Comparison of ENCODE assay signal across 8 cellular contexts in the genomic region with DNA sequence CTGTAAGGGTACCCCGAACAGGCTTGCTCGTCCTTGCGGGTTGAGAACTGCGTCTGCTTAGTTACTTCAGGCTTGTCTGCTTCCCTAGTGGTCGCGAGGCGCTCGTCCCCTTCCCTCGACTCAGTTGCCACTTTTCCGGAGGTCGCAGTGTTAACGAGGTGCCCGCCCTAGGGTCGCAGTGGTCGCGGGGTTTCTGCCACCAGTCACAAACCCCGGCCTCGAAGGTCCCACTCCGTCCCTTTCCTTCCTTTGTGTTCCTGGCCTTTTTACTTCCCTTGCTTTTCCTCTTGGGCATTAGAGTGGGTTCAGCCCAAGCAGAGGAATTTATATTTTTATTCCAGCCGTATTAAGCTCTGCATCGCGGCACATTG. TPM values are rescaled to one million over a fixed set of nuclear protein-coding genes. Genes with fewer than 3 reads are reported as not detected.
DNase-seq lines count a peak whose midpoint lies in the region; ATAC-seq and TF ChIP-seq lines count a peak whose summit lies in the region.

No MANE protein-coding gene starts in this region.

- H3K27ac ChIP-seq in heart right ventricle (peak overlapping the region; percentile 92 to 98 (median 96)), adipose tissue (ENCODE audit: low read depth, low read length) (peak overlapping the region; percentile 62), right lobe of liver (peak overlapping the region; percentile 96 to 99 (median 98)), vagina (peak overlapping the region; percentile 94)

- H3K9me3 ChIP-seq in heart right ventricle (no peaks in the 10 kb centered on the region), right lobe of liver (no peaks in the 10 kb centered on the region), vagina (no peaks in the 10 kb centered on the region)

- no peak for TF ChIP-seq POLR2A in right lobe of liver (IDR thresholded peaks at IDR 0.05)
- TF ChIP-seq POLR2A in vagina (IDR thresholded peaks at IDR 0.05), result no peak

- H3K4me3 ChIP-seq in heart right ventricle (peak overlapping the region; percentile 67 to 99 (median 86)), right lobe of liver (peak overlapping the region; percentile 72 to 99 (median 81)), vagina (peak overlapping the region; percentile 73 to 99)

- peak in 1 of 9 donors; percentile 5 for TF ChIP-seq CTCF in heart right ventricle (IDR thresholded peaks at IDR 0.05)
- no peak for TF ChIP-seq CTCF in right lobe of liver (IDR thresholded peaks at IDR 0.05)
- no peak for TF ChIP-seq CTCF in vagina (IDR thresholded peaks at IDR 0.05)

- intact Hi-C loops in heart right ventricle (cut with DNase I), result loop anchor here in 5 of 10 donors (5.0 to 10.0 kb wide), 6 partner anchors 91 to 243 kb away; partner anchors contain the start of genes ATP5PD (in 1 of the 5) and KCTD2 (in 1 of the 5)
- intact Hi-C loops in cardiac septum (cut with DNase I), result loop anchor here (1.0 kb wide), 1 partner anchor 22 kb away; no protein-coding TSS in a partner anchor
- intact Hi-C loops in right lobe of liver (cut with DNase I), result loop anchor here in 1 of 2 donors (10.0 kb wide), 1 partner anchor 91 kb away; no protein-coding TSS in a partner anchor
- intact Hi-C loops in vagina (cut with DNase I), result loop anchor here (5.0 kb wide), 1 partner anchor 243 kb away; no protein-coding TSS in a partner anchor

- H3K36me3 ChIP-seq in heart right ventricle (peaks cover 0 to 27% (median 13%) of the 10 kb centered on the region in 9 donors), right lobe of liver (peaks cover 0 to 22% (median 3%) of the 10 kb centered on the region in 4 donors), vagina (no peaks in the 10 kb centered on the region)

- H3K4me1 ChIP-seq in heart right ventricle (peaks cover 5 to 28% (median 21%) of the 10 kb centered on the region in 9 donors), right lobe of liver (peaks cover 0 to 26% (median 3%) of the 10 kb centered on the region in 4 donors), vagina (peaks cover 30% of the 10 kb centered on the region)

- no peak for DNase-seq in heart right ventricle
- DNase-seq in cardiac septum (ENCODE audit: low spot score), result no peak
- no peak for DNase-seq in right lobe of liver
- DNase-seq in vagina (ENCODE audit: extremely low spot score in 2 of 2), result no peak
- DNase-seq in foreskin melanocyte, result no peak

- H3K27me3 ChIP-seq in heart right ventricle, result no peaks in the 10 kb centered on the region
- no peaks in the 10 kb centered on the region for H3K27me3 ChIP-seq in right lobe of liver
- no peaks in the 10 kb centered on the region for H3K27me3 ChIP-seq in vagina

- WGBS in heart right ventricle, 2 donors, result 0 to 1% methylated on average over 22 of the region's 22 CpGs
- 0 to 1% (median 0%) methylated on average over 21 to 22 of the region's 22 CpGs for WGBS in adipose tissue, 3 donors
- 2% methylated on average over 14 of the region's 22 CpGs for WGBS in right lobe of liver (ENCODE audit: insufficient coverage, low coverage, low lambda C conversion rate, missing lambda C conversion rate)

- ATAC-seq in heart right ventricle (peak in 5 of 8 donors; percentile 1 to 10 (median 3)), right lobe of liver (no peak), HG03097 (IDR thresholded peaks at IDR 0.05; ENCODE audit: low FRiP score, unreplicated experiment) (no peak), GM19463 (IDR thresholded peaks at IDR 0.05; ENCODE audit: unreplicated experiment) (no peak)

RNA-seq across cellular contexts. Expression of gene NUP85, which starts 0.3 kb away (rescaled TPM):
- total RNA-seq in heart right ventricle, result 10 to 100 TPM; 16.2 to 28.4 (median 20.4) TPM
- 10 to 100 TPM; 31.3 to 39.0 TPM for polyA plus RNA-seq in heart right ventricle
- total RNA-seq in cardiac septum, result 26.3 TPM
- 10 to 100 TPM; 26.8 to 40.3 (median 31.3) TPM for polyA plus RNA-seq in adipose tissue
- total RNA-seq in right lobe of liver, result 10 to 100 TPM; 15.3 to 32.8 (median 25.9) TPM
- 33.9 TPM for total RNA-seq in vagina

RNA-seq across cellular contexts. Expression of gene SUMO2, which starts 23.0 kb away (rescaled TPM):
- total RNA-seq in heart right ventricle, result 100 to 1,000 TPM; 187 to 258 (median 218) TPM
- 10 to 100 TPM; 47.9 to 57.1 TPM for polyA plus RNA-seq in heart right ventricle
- 214 TPM for total RNA-seq in cardiac septum
- polyA plus RNA-seq in adipose tissue, result 100 to 1,000 TPM in 1 of 3 donors, 10 to 100 TPM in 2; 31.2 to 122 (median 53.5) TPM
- 100 to 1,000 TPM in 3 of 6 experiments, 10 to 100 TPM in 3; 23.6 to 120 (median 108) TPM for total RNA-seq in right lobe of liver
- 63.6 TPM for total RNA-seq in vagina

RNA-seq across cellular contexts. Expression of gene JPT1, which starts 51.5 kb away (rescaled TPM):
- 10 to 100 TPM in 8 of 10 donors, 1 to 10 TPM in 2; 6.7 to 30.0 (median 12.6) TPM for total RNA-seq in heart right ventricle
- 10 to 100 TPM; 32.6 to 61.6 TPM for polyA plus RNA-seq in heart right ventricle
- 15.2 TPM for total RNA-seq in cardiac septum
- polyA plus RNA-seq in adipose tissue, result 10 to 100 TPM; 23.9 to 63.1 (median 56.7) TPM
- 10 to 100 TPM; 16.7 to 57.8 (median 29.5) TPM for total RNA-seq in right lobe of liver
- total RNA-seq in vagina, result 48.1 TPM

RNA-seq across cellular contexts. Expression of gene GGA3, which starts 55.6 kb away (rescaled TPM):
- total RNA-seq in heart right ventricle (10 to 100 TPM; 16.0 to 30.2 (median 21.7) TPM), cardiac septum (24.2 TPM), right lobe of liver (10 to 100 TPM; 12.4 to 18.9 (median 15.8) TPM), vagina (36.8 TPM)
- polyA plus RNA-seq in heart right ventricle (10 to 100 TPM; 13.1 to 20.3 TPM), adipose tissue (10 to 100 TPM; 16.3 to 28.2 (median 22.0) TPM)

RNA-seq across cellular contexts. Expression of gene MRPS7, which starts 55.9 kb away (rescaled TPM):
- 100 to 1,000 TPM; 124 to 179 (median 151) TPM for total RNA-seq in heart right ventricle
- 100 to 1,000 TPM in 1 of 2 donors, 10 to 100 TPM in 1; 98.9 to 118 TPM for polyA plus RNA-seq in heart right ventricle
- 102 TPM for total RNA-seq in cardiac septum
- polyA plus RNA-seq in adipose tissue, result 10 to 100 TPM; 28.9 to 82.7 (median 51.6) TPM
- total RNA-seq in right lobe of liver, result 10 to 100 TPM; 29.6 to 37.2 (median 33.7) TPM
- 40.3 TPM for total RNA-seq in vagina

Comparison
In these comparisons a context has a peak if more than half of its experiments do, and no peak if none do; other contexts are left out.
1. ATAC-seq: peak in heart right ventricle (5 of 8); none in right lobe of liver (0 of 4), HG03097 (single experiment) and GM19463 (single experiment).
2. Peak in every context shown above with its lines, with median percentiles within 50 percentile points of each other: H3K27ac ChIP-seq and H3K4me3 ChIP-seq.